In genomic region chr14:85415015-85415712, GRCh38 we compare ENCODE assay signal across 8 cellular contexts.
DNase-seq lines count a peak whose midpoint lies in the region; ATAC-seq and TF ChIP-seq lines count a peak whose summit lies in the region.

No MANE protein-coding gene starts in this region.

- no peaks in the 10 kb centered on the region for H3K36me3 ChIP-seq in mammary epithelial cell (ENCODE audit: insufficient read depth, low read length)
- no peaks in the 10 kb centered on the region for H3K36me3 ChIP-seq in right lobe of liver
- no peaks in the 10 kb centered on the region for H3K36me3 ChIP-seq in naive thymus-derived CD4-positive, alpha-beta T cell (ENCODE audit: control insufficient read depth in 2 of 3, insufficient read depth in 3 of 3, low read length in 3 of 3)

- H2AFZ ChIP-seq in mammary epithelial cell (ENCODE audit: low read depth, low read length): peak overlapping the region; percentile 94

- no peaks in the 10 kb centered on the region for H3K36me3 Mint-ChIP-seq in naive thymus-derived CD4-positive, alpha-beta T cell

- no peaks in the 10 kb centered on the region for H3K9me3 ChIP-seq in mammary epithelial cell (replicated peaks; ENCODE audit: insufficient read depth, low read length)
- no peaks in the 10 kb centered on the region for H3K9me3 ChIP-seq in right lobe of liver
- H3K9me3 ChIP-seq in naive thymus-derived CD4-positive, alpha-beta T cell (ENCODE audit: control insufficient read depth in 2 of 3, low read length in 3 of 3): no peaks in the 10 kb centered on the region

- no peaks in the 10 kb centered on the region for H3K27me3 Mint-ChIP-seq in naive thymus-derived CD4-positive, alpha-beta T cell

- H3K27me3 ChIP-seq in mammary epithelial cell (ENCODE audit: insufficient read depth, low read length) (no peaks in the 10 kb centered on the region), right lobe of liver (no peaks in the 10 kb centered on the region)
- no peaks in the 10 kb centered on the region for H3K27me3 ChIP-seq in naive thymus-derived CD4-positive, alpha-beta T cell (ENCODE audit: control insufficient read depth in 2 of 2, insufficient read depth in 2 of 2, low read length in 2 of 2)

- no peaks in the 10 kb centered on the region for H4K20me1 ChIP-seq in mammary epithelial cell (ENCODE audit: insufficient read depth, low read length)

- POLR2A ChIA-PET in naive thymus-derived CD4-positive, alpha-beta T cell (lab: Charles Lee): no interaction called here

- TF ChIP-seq CTCF in mammary epithelial cell (conservative IDR thresholded peaks at IDR 0.05 in 1 of 2, IDR thresholded peaks at IDR 0.05 in 1 of 2; ENCODE audit: extremely low read depth in 1 of 2, insufficient read depth in 1 of 2, low read depth in 1 of 2, low read length in 2 of 2): peak; percentile 67 to 76
- TF ChIP-seq CTCF in right lobe of liver (IDR thresholded peaks at IDR 0.05): no peak

- no peak for TF ChIP-seq POLR2A in right lobe of liver (IDR thresholded peaks at IDR 0.05)

- peak overlapping the region; percentile 75 for H3K9ac ChIP-seq in mammary epithelial cell (ENCODE audit: insufficient read depth, low read length)

- H3K4me2 ChIP-seq in mammary epithelial cell (ENCODE audit: insufficient read depth, low read depth, low read length): peak overlapping the region; percentile 88

- intact Hi-C loops in mammary epithelial cell (cut with micrococcal nuclease): loop anchor here (1.0 to 5.0 kb wide), 7 partner anchors 22 to 642 kb away; no protein-coding TSS in a partner anchor
- intact Hi-C loops in right lobe of liver (cut with DNase I): no loop called here
- intact Hi-C loops in naive thymus-derived CD4-positive, alpha-beta T cell (cut with micrococcal nuclease): no loop called here

- H3K27ac ChIP-seq in mammary epithelial cell (ENCODE audit: insufficient read depth, low read depth, low read length) (peak overlapping the region; percentile 98), right lobe of liver (no peak overlapping the region)
- H3K27ac ChIP-seq in naive thymus-derived CD4-positive, alpha-beta T cell (ENCODE audit: low read depth, low read length): no peak overlapping the region

- no peak overlapping the region for H3K4me3 Mint-ChIP-seq in naive thymus-derived CD4-positive, alpha-beta T cell

- H3K4me1 Mint-ChIP-seq in naive thymus-derived CD4-positive, alpha-beta T cell: peaks cover 0 to 3% (median 0%) of the 10 kb centered on the region in 7 donors

- 10% methylated on average over 13 of the region's 13 CpGs for WGBS in mammary epithelial cell (ENCODE audit: low coverage, missing lambda C conversion rate)
- 62% methylated on average over 13 of the region's 13 CpGs for WGBS in right lobe of liver (ENCODE audit: insufficient coverage, low coverage, low lambda C conversion rate, missing lambda C conversion rate)

- DNase-seq in ACHN (peak; percentile 84), Kasumi-1 (lab: John Stamatoyannopoulos, UW) (peak; percentile 24 to 28), mammary epithelial cell (peak; percentile 99), right lobe of liver (peak in 1 of 3 donors; percentile 26), GOT3 (lab: John Stamatoyannopoulos, UW) (no peak)
- DNase-seq in naive thymus-derived CD4-positive, alpha-beta T cell: no peak

- H3K4me1 ChIP-seq in mammary epithelial cell (ENCODE audit: insufficient read depth, low read length) (peaks cover 43% of the 10 kb centered on the region), right lobe of liver (no peaks in the 10 kb centered on the region)
- no peaks in the 10 kb centered on the region for H3K4me1 ChIP-seq in naive thymus-derived CD4-positive, alpha-beta T cell (ENCODE audit: control insufficient read depth in 2 of 2, insufficient read depth in 2 of 2, low read length in 2 of 2)

- H3K79me2 ChIP-seq in mammary epithelial cell (ENCODE audit: insufficient read depth, low read length): no peaks in the 10 kb centered on the region

- ATAC-seq in right lobe of liver (peak; percentile 48 to 97 (median 70)), GM21447 (IDR thresholded peaks at IDR 0.05; ENCODE audit: unreplicated experiment) (no peak), HG03460 (IDR thresholded peaks at IDR 0.05; ENCODE audit: unreplicated experiment) (no peak)
- no peak for ATAC-seq in naive thymus-derived CD4-positive, alpha-beta T cell

- dilution Hi-C loops in mammary epithelial cell (cut with HindIII; ENCODE audit: low sequenced_read_pairs): no loop called here

- CTCF ChIA-PET in mammary epithelial cell (lab: Charles Lee; ENCODE audit: low non-redundant PET): no interaction called here
- CTCF ChIA-PET in naive thymus-derived CD4-positive, alpha-beta T cell (lab: Charles Lee): no interaction called here

- BruUV-seq in mammary epithelial cell (replicated peaks; lab: Mats Ljungman, UMichigan): TSS peak; percentile 41

- H3K9me3 Mint-ChIP-seq in naive thymus-derived CD4-positive, alpha-beta T cell: peaks cover 0 to 11% (median 2%) of the 10 kb centered on the region in 11 donors

- H3K27ac Mint-ChIP-seq in naive thymus-derived CD4-positive, alpha-beta T cell: no peak overlapping the region

- in situ Hi-C loops in ACHN (cut with HindIII; ENCODE audit: low pct_ligation_motif_present, low pct_unique_long_range_greater_than_20kb, low sequenced_read_pairs): no loop called here
- in situ Hi-C loops in mammary epithelial cell (cut with MboI; ENCODE audit: low sequenced_read_pairs in 2 of 2): loop anchor here (5.0 to 25.0 kb wide), 2 partner anchors 117 to 178 kb away; partner anchors contain the start of gene FLRT2 (in 2 of the 2)

- H3K4me3 ChIP-seq in mammary epithelial cell (replicated peaks in 1 of 3; ENCODE audit: insufficient read depth in 1 of 3, low read depth in 2 of 3, low read length in 3 of 3): peak overlapping the region; percentile 25 to 40 (median 37)
- no peak overlapping the region for H3K4me3 ChIP-seq in right lobe of liver
- H3K4me3 ChIP-seq in naive thymus-derived CD4-positive, alpha-beta T cell (ENCODE audit: low read length): no peak overlapping the region

Comparison
In these comparisons a context has a peak if more than half of its experiments do, and no peak if none do; other contexts are left out.
1. DNase-seq: peak in ACHN (single experiment), Kasumi-1 (2 of 2) and mammary epithelial cell (single experiment); none in GOT3 (single experiment) and naive thymus-derived CD4-positive, alpha-beta T cell (0 of 9).
2. H3K4me3 ChIP-seq: peak in mammary epithelial cell (3 of 3); none in right lobe of liver (0 of 3) and naive thymus-derived CD4-positive, alpha-beta T cell (single experiment).
3. CTCF ChIP-seq: peak in mammary epithelial cell (2 of 2); none in right lobe of liver (0 of 4).
4. ATAC-seq: peak in right lobe of liver (4 of 4); none in naive thymus-derived CD4-positive, alpha-beta T cell (single experiment), GM21447 (single experiment) and HG03460 (single experiment).